Comparison of ENCODE assay signal across 11 cellular contexts in genomic region chr2:69381337-69381737, GRCh38. TPM values are rescaled to one million over a fixed set of nuclear protein-coding genes. Genes with fewer than 3 reads are reported as not detected.
DNase-seq lines count a peak whose midpoint lies in the region; ATAC-seq and TF ChIP-seq lines count a peak whose summit lies in the region.
"Had no signal": no experiment of that assay in that cellular context is flagged by ENCODE, and none has a peak within 500 bp of the region (broad histone marks: within the 10 kb centered on the region; RNA-seq: fewer than 3 reads in every experiment).

No MANE protein-coding gene starts in this region.

- H2AFZ ChIP-seq in DND-41 (ENCODE audit: low read depth, low read length), result no peak overlapping the region

- H3K36me3 Mint-ChIP-seq in activated naive CD8-positive, alpha-beta T cell treated with anti-CD3 and anti-CD28 coated beads, Interleukin-2, amount 50 U/mL, for 24 hours (ENCODE audit: low read depth), result peaks cover 8% of the 10 kb centered on the region
- H3K36me3 Mint-ChIP-seq in naive thymus-derived CD4-positive, alpha-beta T cell, result peaks cover 0 to 12% (median 4%) of the 10 kb centered on the region in 5 donors

- H3K27ac ChIP-seq in DND-41 (ENCODE audit: low read length) (no peak overlapping the region), upper lobe of right lung (no peak overlapping the region)
- H3K27ac ChIP-seq in naive thymus-derived CD4-positive, alpha-beta T cell (ENCODE audit: low read depth, low read length), result no peak overlapping the region

- peaks cover 16% of the 10 kb centered on the region; the same call in 1 of the 2 replicates for H4K20me1 ChIP-seq in DND-41 (ENCODE audit: insufficient read depth, low read length)

- H3K9me3 ChIP-seq in DND-41 (ENCODE audit: insufficient read depth, low read length, severe bottlenecking), result no peaks in the 10 kb centered on the region
- no peaks in the 10 kb centered on the region for H3K9me3 ChIP-seq in naive thymus-derived CD4-positive, alpha-beta T cell (ENCODE audit: control insufficient read depth in 2 of 3, low read length in 3 of 3)
- H3K9me3 ChIP-seq in upper lobe of right lung, result no peaks in the 10 kb centered on the region

- TF ChIP-seq CTCF in DND-41 (IDR thresholded peaks at IDR 0.05; ENCODE audit: borderline replicate concordance, extremely low read depth, low read length, poor library complexity, severe bottlenecking) (no peak), upper lobe of right lung (IDR thresholded peaks at IDR 0.05) (no peak)

- no peak overlapping the region for H3K27ac Mint-ChIP-seq in activated naive CD8-positive, alpha-beta T cell treated with anti-CD3 and anti-CD28 coated beads, Interleukin-2, amount 50 U/mL, for 24 hours
- peak overlapping the region in 3 of 9 donors; percentile 34 to 87 (median 67) for H3K27ac Mint-ChIP-seq in naive thymus-derived CD4-positive, alpha-beta T cell

- DNase-seq in DND-41 (no peak), HT-29 (ENCODE audit: low spot score) (no peak), upper lobe of right lung (no peak)
- no peak for DNase-seq in activated naive CD8-positive, alpha-beta T cell treated with anti-CD3 and anti-CD28 coated beads, Interleukin-2, amount 50 U/mL, for 24 hours
- no peak for DNase-seq in naive thymus-derived CD4-positive, alpha-beta T cell
- DNase-seq: activated CD4-positive, alpha-beta T cell treated with anti-CD3 and anti-CD28 coated beads, Interleukin-2, amount 50 U/mL, for 1 hour; NCI-H146 had no signal

- H3K36me3 ChIP-seq in DND-41 (ENCODE audit: insufficient read depth, low read length) (peaks cover 3% of the 10 kb centered on the region; the same call in 1 of the 2 replicates), upper lobe of right lung (no peaks in the 10 kb centered on the region)
- no peaks in the 10 kb centered on the region for H3K36me3 ChIP-seq in naive thymus-derived CD4-positive, alpha-beta T cell (ENCODE audit: control insufficient read depth in 2 of 3, insufficient read depth in 3 of 3, low read length in 3 of 3)

- ATAC-seq in DND-41 (ENCODE audit: insufficient read depth, low read depth), result peak; percentile 26; the same call in 1 of the 3 replicates
- peak; percentile 34 for ATAC-seq in HG03432 (IDR thresholded peaks at IDR 0.05; ENCODE audit: unreplicated experiment)
- peak; percentile 66 for ATAC-seq in activated naive CD8-positive, alpha-beta T cell treated with anti-CD3 and anti-CD28 coated beads, Interleukin-2, amount 50 U/mL, for 24 hours
- ATAC-seq in naive thymus-derived CD4-positive, alpha-beta T cell, result peak; percentile 22
- ATAC-seq in upper lobe of right lung, result no peak
- no peak for ATAC-seq in HG02840 (IDR thresholded peaks at IDR 0.05; ENCODE audit: low FRiP score, unreplicated experiment)
- ATAC-seq: Panc1 had no signal

- CTCF ChIA-PET in naive thymus-derived CD4-positive, alpha-beta T cell (lab: Charles Lee), result no interaction called here

- no peak overlapping the region for H3K4me3 Mint-ChIP-seq in activated naive CD8-positive, alpha-beta T cell treated with anti-CD3 and anti-CD28 coated beads, Interleukin-2, amount 50 U/mL, for 24 hours
- H3K4me3 Mint-ChIP-seq in naive thymus-derived CD4-positive, alpha-beta T cell, result peak overlapping the region in 1 of 10 donors; percentile 12
- H3K4me3 Mint-ChIP-seq: nephron had no signal

- no peaks in the 10 kb centered on the region for H3K9me3 Mint-ChIP-seq in activated naive CD8-positive, alpha-beta T cell treated with anti-CD3 and anti-CD28 coated beads, Interleukin-2, amount 50 U/mL, for 24 hours
- H3K9me3 Mint-ChIP-seq in naive thymus-derived CD4-positive, alpha-beta T cell, result peaks cover 0 to 1% (median 0%) of the 10 kb centered on the region in 11 donors
- H3K9me3 Mint-ChIP-seq: nephron had no signal

- no peak overlapping the region for H3K9ac ChIP-seq in DND-41 (ENCODE audit: low read depth, low read length)

- peaks cover 45% of the 10 kb centered on the region for H3K4me1 Mint-ChIP-seq in activated naive CD8-positive, alpha-beta T cell treated with anti-CD3 and anti-CD28 coated beads, Interleukin-2, amount 50 U/mL, for 24 hours
- H3K4me1 Mint-ChIP-seq in naive thymus-derived CD4-positive, alpha-beta T cell, result peaks cover 34 to 62% (median 49%) of the 10 kb centered on the region in 7 donors

- H3K4me1 ChIP-seq in DND-41 (ENCODE audit: insufficient read depth, low read length), result peaks cover 36% of the 10 kb centered on the region
- peaks cover 9 to 10% of the 10 kb centered on the region in 2 donors for H3K4me1 ChIP-seq in naive thymus-derived CD4-positive, alpha-beta T cell (ENCODE audit: control insufficient read depth in 2 of 2, insufficient read depth in 2 of 2, low read length in 2 of 2)
- H3K4me1 ChIP-seq in upper lobe of right lung, result peaks cover 34% of the 10 kb centered on the region

- intact Hi-C loops in naive thymus-derived CD4-positive, alpha-beta T cell (cut with micrococcal nuclease), result no loop called here
- intact Hi-C loops in upper lobe of right lung (cut with DNase I), result no loop called here

- H3K4me2 ChIP-seq in DND-41 (ENCODE audit: insufficient read depth, low read length), result no peak overlapping the region

- peaks cover 99% of the 10 kb centered on the region for H3K79me2 ChIP-seq in DND-41 (ENCODE audit: insufficient read depth, low read length)

- no peaks in the 10 kb centered on the region for H3K27me3 Mint-ChIP-seq in activated naive CD8-positive, alpha-beta T cell treated with anti-CD3 and anti-CD28 coated beads, Interleukin-2, amount 50 U/mL, for 24 hours
- H3K27me3 Mint-ChIP-seq in naive thymus-derived CD4-positive, alpha-beta T cell, result no peaks in the 10 kb centered on the region

- no peak overlapping the region for H3K4me3 ChIP-seq in DND-41 (ENCODE audit: low read depth in 1 of 2, low read length in 2 of 2)
- no peak overlapping the region for H3K4me3 ChIP-seq in naive thymus-derived CD4-positive, alpha-beta T cell (ENCODE audit: low read length)
- no peak overlapping the region for H3K4me3 ChIP-seq in upper lobe of right lung

- H3K27me3 ChIP-seq in DND-41 (ENCODE audit: insufficient read depth, low read length, poor library complexity), result no peaks in the 10 kb centered on the region
- no peaks in the 10 kb centered on the region for H3K27me3 ChIP-seq in naive thymus-derived CD4-positive, alpha-beta T cell (ENCODE audit: control insufficient read depth in 2 of 2, insufficient read depth in 2 of 2, low read length in 2 of 2)
- H3K27me3 ChIP-seq in upper lobe of right lung, result no peaks in the 10 kb centered on the region

- POLR2A ChIA-PET in naive thymus-derived CD4-positive, alpha-beta T cell (lab: Charles Lee), result interaction anchor here (0.7 to 0.9 kb wide), 2 partner anchors 11 to 21 kb away, joined by 3 to 4 read pairs; no protein-coding TSS in a partner anchor

RNA-seq across cellular contexts. Expression of gene GFPT1, which starts 5.7 kb away (rescaled TPM):
- 10 to 100 TPM; 12.8 to 29.8 (median 16.6) TPM for total RNA-seq in naive thymus-derived CD4-positive, alpha-beta T cell
- 1 to 10 TPM; 8.4 to 8.7 TPM for polyA plus RNA-seq in naive thymus-derived CD4-positive, alpha-beta T cell
- total RNA-seq in HT-29 (2014; rRNA removed; shearing (Covaris generic)), result 20.5 and 21.5 TPM in 2 replicates
- 68.2 TPM for total RNA-seq in upper lobe of right lung

RNA-seq across cellular contexts. Expression of gene NFU1, which starts 55.9 kb away (rescaled TPM):
- 10 to 100 TPM; 16.1 to 25.8 (median 22.6) TPM for total RNA-seq in naive thymus-derived CD4-positive, alpha-beta T cell
- polyA plus RNA-seq in naive thymus-derived CD4-positive, alpha-beta T cell, result 10 to 100 TPM; 58.4 to 76.4 TPM
- 13.1 and 16.6 TPM in 2 replicates for total RNA-seq in HT-29 (2014; rRNA removed; shearing (Covaris generic))
- 42.9 TPM for total RNA-seq in upper lobe of right lung

Comparison
In these comparisons a context has a peak if more than half of its experiments do, and no peak if none do; other contexts are left out.
1. ATAC-seq: peak in DND-41 (single experiment), HG03432 (single experiment), activated naive CD8-positive, alpha-beta T cell treated with anti-CD3 and anti-CD28 coated beads, Interleukin-2, amount 50 U/mL, for 24 hours (single experiment) and naive thymus-derived CD4-positive, alpha-beta T cell (single experiment); none in upper lobe of right lung (single experiment) and HG02840 (single experiment).